Comparison of ENCODE assay signal across 23 cellular contexts in the genomic region with DNA sequence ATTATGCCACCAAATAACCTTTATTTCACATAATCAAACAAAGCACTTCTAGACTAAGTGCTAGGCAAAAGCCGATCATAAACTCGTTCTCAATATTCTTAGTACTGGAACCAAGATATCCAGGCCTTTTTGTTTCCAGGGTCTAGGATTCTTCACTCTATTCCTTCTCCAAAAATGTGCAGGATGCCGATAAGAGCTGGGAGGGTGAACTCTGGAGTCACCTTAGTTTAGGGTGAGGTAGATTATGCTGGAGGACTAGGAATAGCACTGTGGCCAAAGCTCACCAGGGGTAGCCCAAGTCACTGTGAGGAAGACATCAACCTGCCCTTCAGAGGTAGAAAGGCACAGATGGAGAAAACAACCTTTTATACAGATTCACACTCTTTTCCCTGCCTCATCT. TPM values are rescaled to one million over a fixed set of nuclear protein-coding genes. Genes with fewer than 3 reads are reported as not detected.
DNase-seq lines count a peak whose midpoint lies in the region; ATAC-seq, FAIRE-seq and TF ChIP-seq lines count a peak whose summit lies in the region.
"Had no signal": no experiment of that assay in that cellular context is flagged by ENCODE, and none has a peak within 500 bp of the region (broad histone marks: within the 10 kb centered on the region; RNA-seq: fewer than 3 reads in every experiment).

No MANE protein-coding gene starts in this region.

- H3K27me3 ChIP-seq in H1 (replicated peaks in 1 of 4; ENCODE audit: control insufficient read depth in 3 of 4, extremely low read depth in 1 of 4, insufficient read depth in 3 of 4, low read length in 3 of 4) (no peaks in the 10 kb centered on the region), ovary (no peaks in the 10 kb centered on the region)
- H3K27me3 ChIP-seq: SJSA1 had no signal

- H3K18ac ChIP-seq in H1 (ENCODE audit: extremely low read depth, low read length): no peak overlapping the region

- H3K4ac ChIP-seq in H1 (replicated peaks; ENCODE audit: insufficient read length, low read depth, low read length): no peak overlapping the region

- FAIRE-seq in A549 (lab: Jason Lieb, UNC) (no peak), H1 (lab: Jason Lieb, UNC) (no peak)
- FAIRE-seq: G401.6 had no signal

- H3K36me3 ChIP-seq in KOPT-K1 (ENCODE audit: insufficient read depth, low read length): no peaks in the 10 kb centered on the region
- H3K36me3 ChIP-seq in H1 (ENCODE audit: control insufficient read depth in 2 of 4, insufficient read depth in 4 of 4, low read length in 3 of 4): no peaks in the 10 kb centered on the region; a peak in 1 of 8 replicates
- no peaks in the 10 kb centered on the region for H3K36me3 ChIP-seq in ovary
- H3K36me3 ChIP-seq: BLaER1, SJSA1 had no signal

- no peak for TF ChIP-seq RAD21 in A549 (conservative IDR thresholded peaks at IDR 0.05 in 1 of 2, IDR thresholded peaks at IDR 0.05 in 1 of 2)
- TF ChIP-seq RAD21 in H1 (IDR thresholded peaks at IDR 0.05 in 1 of 2, conservative IDR thresholded peaks at IDR 0.05 in 1 of 2; ENCODE audit: low read depth in 2 of 2, low read length in 2 of 2): no peak

- H3K79me1 ChIP-seq in H1 (ENCODE audit: low read depth, low read length): no peaks in the 10 kb centered on the region

- H3K14ac ChIP-seq in H1 (ENCODE audit: insufficient read length): no peak overlapping the region

- H3K9ac ChIP-seq in H1 (replicated peaks in 1 of 4; ENCODE audit: extremely low read depth in 1 of 4, low read depth in 3 of 4, low read length in 3 of 4): no peak overlapping the region
- H3K9ac ChIP-seq: BLaER1, KMS-11 had no signal

- DNase-seq in A549 (ENCODE audit: low read depth in 1 of 2, low spot score in 1 of 2): no peak
- no peak for DNase-seq in H1 (ENCODE audit: low read depth in 1 of 2, low spot score in 2 of 2)
- DNase-seq in ovary: peak in 1 of 5 donors; percentile 7
- no peak for DNase-seq in SHP77 (lab: John Stamatoyannopoulos, UW)
- no peak for DNase-seq in activated CD4-positive, alpha-beta T cell treated with anti-CD3 and anti-CD28 coated beads, Interleukin-2, amount 50 U/mL, for 4 hours
- DNase-seq in NCI-H146 treated with DMSO at 0.1 percent for 48 hours (lab: John Stamatoyannopoulos, UW; ENCODE audit: unreplicated experiment): no peak
- no peak for DNase-seq in cerebellar cortex (ENCODE audit: low spot score)
- DNase-seq: 8988T; CD4-positive, CD25-positive, alpha-beta regulatory T cell; NCI-H1048; NCI-H1417; NCI-H1694 treated with DMSO at 0.1 percent for 48 hours; NCI-H2081 treated with DMSO at 0.1 percent for 48 hours; NCI-H2171; NCI-H345; NCI-H524; NCI-H774 had no signal

- H2AFZ ChIP-seq in H1 (ENCODE audit: low read length): no peak overlapping the region

- no peak overlapping the region for H2BK120ac ChIP-seq in H1 (replicated peaks; ENCODE audit: low read depth, low read length)

- WGBS in A549 (ENCODE audit: missing lambda C conversion rate): 49% methylated on average over 3 of the region's 3 CpGs
- 33% methylated on average over 3 of the region's 3 CpGs; no CpG with 5 or more reads in 1 of the 2 experiments for WGBS in H1 (ENCODE audit: extremely low coverage in 1 of 2, insufficient coverage in 1 of 2, insufficient read length in 1 of 2, insufficient replicate concordance in 2 of 2, low coverage in 1 of 2, low lambda C conversion rate in 2 of 2, missing lambda C conversion rate in 1 of 2), 2 experiments
- 33 to 64% (median 62%) methylated on average over 3 of the region's 3 CpGs for WGBS in ovary, 3 donors

- H2BK15ac ChIP-seq in H1 (ENCODE audit: low read length): no peak overlapping the region

- H3K4me2 ChIP-seq in A549 (peak overlapping the region; percentile 60; the same call in 1 of the 3 replicates), H1 (ENCODE audit: insufficient read depth in 1 of 2, low read depth in 2 of 2, low read length in 2 of 2) (no peak overlapping the region; a peak in 1 of 4 replicates)
- H3K4me2 ChIP-seq: BLaER1, KMS-11 had no signal

- H3K9me3 ChIP-seq in A549 (no peaks in the 10 kb centered on the region), KOPT-K1 (ENCODE audit: insufficient read depth, low read length, poor library complexity, severe bottlenecking) (no peaks in the 10 kb centered on the region), H1 (ENCODE audit: insufficient read depth in 2 of 2, low read depth in 1 of 2, low read length in 1 of 2) (no peaks in the 10 kb centered on the region), ovary (no peaks in the 10 kb centered on the region)
- H3K9me3 ChIP-seq: BLaER1, SJSA1 had no signal

- H3K4me1 ChIP-seq in A549 (peaks cover 28% of the 10 kb centered on the region), H1 (replicated peaks in 1 of 4; ENCODE audit: control insufficient read depth in 3 of 4, insufficient read depth in 4 of 4, low read length in 3 of 4) (peaks cover 0 to 21% (median 10%) of the 10 kb centered on the region in 4 experiments; a peak in 5 of 7 replicates), ovary (ENCODE audit: insufficient read depth) (peaks cover 2% of the 10 kb centered on the region)

- ATAC-seq in A549: no peak
- ATAC-seq: Right ventricle myocardium inferior had no signal

- no peak overlapping the region for H3K23ac ChIP-seq in H1 (ENCODE audit: insufficient read length)

- H3K23me2 ChIP-seq in H1 (ENCODE audit: low read depth, low read length): no peaks in the 10 kb centered on the region

- intact Hi-C loops in ovary (cut with DNase I): no loop called here

- H3K4me3 ChIP-seq in A549: no peak overlapping the region
- no peak overlapping the region for H3K4me3 ChIP-seq in H1 (ENCODE audit: extremely low read depth in 1 of 4, insufficient read depth in 2 of 4, low read depth in 3 of 4, low read length in 4 of 4)
- no peak overlapping the region for H3K4me3 ChIP-seq in ovary
- H3K4me3 ChIP-seq: BLaER1, SJSA1 had no signal

- no peak overlapping the region for H2BK20ac ChIP-seq in H1 (ENCODE audit: low read length)

- H2AK5ac ChIP-seq in H1 (ENCODE audit: low read depth, low read length): no peak overlapping the region

- no peaks in the 10 kb centered on the region for H3K79me2 ChIP-seq in H1 (ENCODE audit: control insufficient read depth in 1 of 2, insufficient read depth in 2 of 2, low read length in 2 of 2)

- TF ChIP-seq POLR2A in A549 (IDR thresholded peaks at IDR 0.05; ENCODE audit: low read length): no peak
- no peak for TF ChIP-seq POLR2A in H1 (IDR thresholded peaks at IDR 0.05; ENCODE audit: control extremely low read depth in 1 of 2, low read depth in 2 of 2, low read length in 2 of 2)
- TF ChIP-seq POLR2A in ovary (IDR thresholded peaks at IDR 0.05): no peak

- no peak for TF ChIP-seq EP300 in A549 (IDR thresholded peaks at IDR 0.05)
- no peak for TF ChIP-seq EP300 in H1 (IDR thresholded peaks at IDR 0.05; ENCODE audit: borderline replicate concordance in 1 of 2, low read depth in 2 of 2, low read length in 2 of 2)
- no peak for TF ChIP-seq EP300 in ovary (IDR thresholded peaks at IDR 0.05)

- peak overlapping the region; percentile 69 to 83 for H3K27ac ChIP-seq in A549
- peak overlapping the region; percentile 44 for H3K27ac ChIP-seq in KOPT-K1 (ENCODE audit: low read depth, low read length, poor library complexity, severe bottlenecking)
- H3K27ac ChIP-seq in H1 (ENCODE audit: low read depth, low read length): no peak overlapping the region
- H3K27ac ChIP-seq in ovary: peak overlapping the region; percentile 21 to 55
- H3K27ac ChIP-seq: BLaER1, KMS-11, SJSA1 had no signal

- TF ChIP-seq CTCF in A549 (IDR thresholded peaks at IDR 0.05): no peak
- TF ChIP-seq CTCF in H1 (IDR thresholded peaks at IDR 0.05; ENCODE audit: control extremely low read depth in 1 of 3, insufficient read depth in 1 of 3, low read depth in 1 of 3, low read length in 3 of 3): no peak
- TF ChIP-seq CTCF in ovary (IDR thresholded peaks at IDR 0.05): no peak

- POLR2A ChIA-PET in A549 (lab: Yijun Ruan, JAX) (interaction anchor here (0.6 kb wide), 1 partner anchor 1621 kb away, joined by 3 read pairs; no protein-coding TSS in a partner anchor), H1 (lab: Charles Lee; ENCODE audit: partially characterized antibody) (no interaction called here)

- H4K20me1 ChIP-seq in H1 (replicated peaks in 1 of 2; ENCODE audit: control insufficient read depth in 1 of 2, insufficient read depth in 2 of 2, low read length in 2 of 2): no peaks in the 10 kb centered on the region
- H4K20me1 ChIP-seq: BLaER1 had no signal

- H2BK5ac ChIP-seq in H1 (ENCODE audit: low read depth, low read length): peak overlapping the region; percentile 20; the same call in 1 of the 2 replicates

- no peak overlapping the region; the same call in 1 of the 2 replicates for H2BK12ac ChIP-seq in H1 (ENCODE audit: low read depth, low read length)

- no peak overlapping the region for H3K56ac ChIP-seq in H1 (replicated peaks; ENCODE audit: insufficient read length, low read depth, low read length)

- H4K5ac ChIP-seq in H1 (ENCODE audit: insufficient read length, low read depth, low read length): no peak overlapping the region

- CTCF ChIA-PET in A549 (lab: Yijun Ruan, JAX) (interaction anchor here (1.0 to 10.0 kb wide), 2 partner anchors 10 to 23 kb away, joined by 5 to 93 read pairs; no protein-coding TSS in a partner anchor), H1 (lab: Charles Lee; ENCODE audit: partially characterized antibody) (interaction anchor here (5.2 kb wide), 1 partner anchor 23 kb away, joined by 41 read pairs; no protein-coding TSS in a partner anchor)

- H4K91ac ChIP-seq in H1 (replicated peaks; ENCODE audit: insufficient read length, low read length): peak overlapping the region; percentile 0

- H4K8ac ChIP-seq in H1 (ENCODE audit: extremely low read depth, insufficient read depth, low read length): no peak overlapping the region

TF ChIP-seq in A549, 52 proteins besides CTCF, POLR2A, EP300 and RAD21 (continues in another document):
- no peak for TF ChIP-seq TFCP2L1 (CRISPR knock-in tag; IDR thresholded peaks at IDR 0.05)

TF ChIP-seq in H1, 55 proteins besides CTCF, POLR2A, EP300 and RAD21 (continues in another document):
- no peak for TF ChIP-seq SIX5 (IDR thresholded peaks at IDR 0.05; ENCODE audit: low read depth, low read length)

RNA-seq across cellular contexts. Expression of a gene that starts 37.3 kb away (rescaled TPM):
- polyA plus RNA-seq in A549 (2011; rRNA removed) (17.9 and 21.8 TPM in 2 replicates), A549 (2017; fragmentation: RNase III; extraction: RNeasy Plus Mini Kit Qiagen cat#74134 plus additional on column Dnase treatment) (4.7 to 5.5 TPM (median 4.8 TPM) in 3 replicates), H1 (2011; rRNA removed) (0.22 and 0.24 TPM in 2 replicates), ovary (10 to 100 TPM in 1 of 2 donors, 1 to 10 TPM in 1; 4.7 to 16.5 TPM)
- 2.2 and 2.7 TPM in 2 replicates for polyA plus RNA-seq in A549 (2012; cell fraction: cytosol; rRNA removed)
- 6.8 and 10.0 TPM in 2 replicates for polyA plus RNA-seq in A549 (2012; cell fraction: nucleus; rRNA removed)
- polyA minus RNA-seq in A549 (2011; rRNA and poly(A)+ RNA removed): 22.2 and 25.8 TPM in 2 replicates
- total RNA-seq in H1 (2021; fragmentation: NEBNext Ultra II Directional; extraction: Animal tissue kit (Norgen Biotek cat#: 25700)): 0.42 and 0.74 TPM in 2 replicates
- polyA plus RNA-seq in H1 (2011; cell fraction: cytosol; rRNA removed): 0.28 TPM
- polyA plus RNA-seq in H1 (2011; cell fraction: nucleus; rRNA removed): 0.48 TPM
- polyA plus RNA-seq in H1 (2012, experiment 1 of 2): 0.30 to 0.43 TPM (median 0.36 TPM) in 4 replicates
- 0.12 TPM for polyA plus RNA-seq in H1 (2012, experiment 2 of 2)
- polyA plus RNA-seq in H1 (2013, experiment 1 of 2): 0.16 TPM
- 0.18 TPM for polyA plus RNA-seq in H1 (2013, experiment 2 of 2)
- polyA minus RNA-seq in H1 (2011; rRNA and poly(A)+ RNA removed): 0.91 and 2.0 TPM in 2 replicates
- 0.59 TPM for polyA minus RNA-seq in H1 (2011; cell fraction: cytosol; rRNA and poly(A)+ RNA removed)
- polyA minus RNA-seq in H1 (2011; cell fraction: nucleus; rRNA and poly(A)+ RNA removed): 0.80 TPM
- total RNA-seq in ovary: 100 to 1,000 TPM in 1 of 7 donors, 10 to 100 TPM in 6; 20.6 to 133 (median 37.8) TPM
- total RNA-seq: SJSA1 had no signal
- polyA plus RNA-seq: CD4-positive, CD25-positive, alpha-beta regulatory T cell had no signal
